Comparison of ENCODE assay signal across 1 cellular context in the genomic region with DNA sequence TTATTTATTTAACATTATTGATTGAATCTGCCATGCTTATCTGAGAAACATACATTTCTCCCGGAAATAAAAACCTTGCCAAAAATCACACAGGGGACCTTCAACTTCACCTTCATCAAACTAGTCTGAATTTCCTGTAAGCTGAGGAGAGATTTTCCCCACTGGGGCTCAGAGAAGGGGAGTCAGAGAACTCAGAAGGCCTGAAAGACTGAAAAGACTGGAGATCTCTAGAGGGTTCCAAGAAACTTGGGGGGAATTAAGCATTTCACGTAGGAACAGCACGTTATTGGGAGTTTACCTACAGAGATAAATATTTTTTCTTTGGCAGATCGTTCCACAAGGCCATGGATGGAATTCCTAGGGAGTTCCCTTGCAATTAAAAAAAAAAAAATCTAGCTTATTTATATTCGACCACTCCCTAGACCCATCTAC.
TF ChIP-seq lines count a peak whose summit lies in the region.

No MANE protein-coding gene starts in this region.

TF ChIP-seq in H1, 55 proteins besides CTCF, POLR2A, EP300 and RAD21 (continued from another document):
- TF ChIP-seq SP2 (IDR thresholded peaks at IDR 0.05; ENCODE audit: low read length) (no peak), TAF1 (IDR thresholded peaks at IDR 0.05; ENCODE audit: low read depth, low read length) (no peak), CTBP2 (IDR thresholded peaks at IDR 0.05; ENCODE audit: borderline replicate concordance, insufficient read depth, insufficient read length, low read length) (no peak)
